1 cellular context compared by ENCODE assay signal in the genomic region with DNA sequence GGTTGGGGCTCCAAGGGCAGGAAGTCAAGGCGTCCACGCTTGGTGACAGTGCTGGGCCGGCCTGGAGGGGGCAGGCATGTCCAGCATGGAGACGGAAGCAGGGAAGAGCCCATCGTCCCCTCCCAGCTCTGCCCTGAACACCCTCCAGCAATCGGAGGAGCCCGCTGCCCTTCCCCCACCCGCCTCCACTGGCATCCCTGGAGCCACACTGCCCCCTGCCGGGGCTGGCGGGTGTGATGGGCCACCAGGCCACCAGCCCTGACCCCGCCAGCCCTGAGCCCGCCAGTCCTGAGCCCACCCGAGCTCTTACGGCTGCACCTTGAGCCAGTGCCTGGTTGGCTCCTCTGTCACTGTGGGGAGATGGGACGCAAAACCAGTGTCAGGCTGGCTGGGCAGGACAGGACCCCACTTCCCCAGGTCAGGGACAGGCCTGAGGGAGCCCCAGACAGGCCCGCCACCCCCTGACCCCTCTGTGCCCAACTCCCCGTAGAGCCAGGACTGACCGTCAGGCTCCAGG.
TF ChIP-seq lines count a peak whose summit lies in the region.

No MANE protein-coding gene starts in this region.

TF ChIP-seq in K562, 482 proteins besides CTCF, POLR2A, EP300 and RAD21 (continued from another document and continues in another):
- TF ChIP-seq, protein P1, sequence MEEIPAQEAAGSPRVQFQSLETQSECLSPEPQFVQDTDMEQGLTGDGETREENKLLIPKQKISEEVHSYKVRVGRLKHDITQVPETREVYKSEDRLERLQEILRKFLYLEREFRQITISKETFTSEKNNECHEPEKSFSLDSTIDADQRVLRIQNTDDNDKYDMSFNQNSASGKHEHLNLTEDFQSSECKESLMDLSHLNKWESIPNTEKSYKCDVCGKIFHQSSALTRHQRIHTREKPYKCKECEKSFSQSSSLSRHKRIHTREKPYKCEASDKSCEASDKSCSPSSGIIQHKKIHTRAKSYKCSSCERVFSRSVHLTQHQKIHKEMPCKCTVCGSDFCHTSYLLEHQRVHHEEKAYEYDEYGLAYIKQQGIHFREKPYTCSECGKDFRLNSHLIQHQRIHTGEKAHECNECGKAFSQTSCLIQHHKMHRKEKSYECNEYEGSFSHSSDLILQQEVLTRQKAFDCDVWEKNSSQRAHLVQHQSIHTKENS (CRISPR knock-in tag; IDR thresholded peaks at IDR 0.05): no peak
- no peak for TF ChIP-seq NCOA1 (IDR thresholded peaks at IDR 0.05; ENCODE audit: low read depth)
- TF ChIP-seq, protein P2, sequence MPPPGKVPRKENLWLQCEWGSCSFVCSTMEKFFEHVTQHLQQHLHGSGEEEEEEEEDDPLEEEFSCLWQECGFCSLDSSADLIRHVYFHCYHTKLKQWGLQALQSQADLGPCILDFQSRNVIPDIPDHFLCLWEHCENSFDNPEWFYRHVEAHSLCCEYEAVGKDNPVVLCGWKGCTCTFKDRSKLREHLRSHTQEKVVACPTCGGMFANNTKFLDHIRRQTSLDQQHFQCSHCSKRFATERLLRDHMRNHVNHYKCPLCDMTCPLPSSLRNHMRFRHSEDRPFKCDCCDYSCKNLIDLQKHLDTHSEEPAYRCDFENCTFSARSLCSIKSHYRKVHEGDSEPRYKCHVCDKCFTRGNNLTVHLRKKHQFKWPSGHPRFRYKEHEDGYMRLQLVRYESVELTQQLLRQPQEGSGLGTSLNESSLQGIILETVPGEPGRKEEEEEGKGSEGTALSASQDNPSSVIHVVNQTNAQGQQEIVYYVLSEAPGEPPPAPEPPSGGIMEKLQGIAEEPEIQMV (tag; conservative IDR thresholded peaks at IDR 0.05; ENCODE audit: low read depth): no peak
- peak; percentile 74 for TF ChIP-seq PRPF4 (IDR thresholded peaks at IDR 0.05; ENCODE audit: insufficient read depth, low read depth, low read length, poor library complexity, severe bottlenecking)
- TF ChIP-seq RBFOX2 (IDR thresholded peaks at IDR 0.05; ENCODE audit: low read depth, low read length): 0 out of 2 replicates have a peak, but pooled peaks have one; percentile 45
- TF ChIP-seq, protein P3, sequence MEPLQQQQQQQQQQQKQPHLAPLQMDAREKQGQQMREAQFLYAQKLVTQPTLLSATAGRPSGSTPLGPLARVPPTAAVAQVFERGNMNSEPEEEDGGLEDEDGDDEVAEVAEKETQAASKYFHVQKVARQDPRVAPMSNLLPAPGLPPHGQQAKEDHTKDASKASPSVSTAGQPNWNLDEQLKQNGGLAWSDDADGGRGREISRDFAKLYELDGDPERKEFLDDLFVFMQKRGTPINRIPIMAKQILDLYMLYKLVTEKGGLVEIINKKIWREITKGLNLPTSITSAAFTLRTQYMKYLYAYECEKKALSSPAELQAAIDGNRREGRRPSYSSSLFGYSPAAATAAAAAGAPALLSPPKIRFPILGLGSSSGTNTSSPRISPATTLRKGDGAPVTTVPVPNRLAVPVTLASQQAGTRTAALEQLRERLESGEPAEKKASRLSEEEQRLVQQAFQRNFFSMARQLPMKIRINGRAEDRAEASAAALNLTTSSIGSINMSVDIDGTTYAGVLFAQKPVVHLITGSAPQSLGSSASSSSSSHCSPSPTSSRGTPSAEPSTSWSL (CRISPR knock-in tag; IDR thresholded peaks at IDR 0.05; ENCODE audit: borderline replicate concordance): no peak
- no peak for TF ChIP-seq ZNF507 (tag; conservative IDR thresholded peaks at IDR 0.05)
- TF ChIP-seq NR2F6 (CRISPR knock-in tag; IDR thresholded peaks at IDR 0.05): no peak
- peak; percentile 37 for TF ChIP-seq CCNT2 (IDR thresholded peaks at IDR 0.05; ENCODE audit: borderline replicate concordance, extremely low read depth, insufficient read length, low read depth, low read length)
- TF ChIP-seq, protein P4, sequence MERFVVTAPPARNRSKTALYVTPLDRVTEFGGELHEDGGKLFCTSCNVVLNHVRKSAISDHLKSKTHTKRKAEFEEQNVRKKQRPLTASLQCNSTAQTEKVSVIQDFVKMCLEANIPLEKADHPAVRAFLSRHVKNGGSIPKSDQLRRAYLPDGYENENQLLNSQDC (CRISPR knock-in tag; IDR thresholded peaks at IDR 0.05): no peak
- TF ChIP-seq SRSF9 (IDR thresholded peaks at IDR 0.05; ENCODE audit: borderline replicate concordance, low read depth, low read length): no peak
- TF ChIP-seq MEF2D (tag; conservative IDR thresholded peaks at IDR 0.05; ENCODE audit: low read depth): no peak
- TF ChIP-seq, protein P5, sequence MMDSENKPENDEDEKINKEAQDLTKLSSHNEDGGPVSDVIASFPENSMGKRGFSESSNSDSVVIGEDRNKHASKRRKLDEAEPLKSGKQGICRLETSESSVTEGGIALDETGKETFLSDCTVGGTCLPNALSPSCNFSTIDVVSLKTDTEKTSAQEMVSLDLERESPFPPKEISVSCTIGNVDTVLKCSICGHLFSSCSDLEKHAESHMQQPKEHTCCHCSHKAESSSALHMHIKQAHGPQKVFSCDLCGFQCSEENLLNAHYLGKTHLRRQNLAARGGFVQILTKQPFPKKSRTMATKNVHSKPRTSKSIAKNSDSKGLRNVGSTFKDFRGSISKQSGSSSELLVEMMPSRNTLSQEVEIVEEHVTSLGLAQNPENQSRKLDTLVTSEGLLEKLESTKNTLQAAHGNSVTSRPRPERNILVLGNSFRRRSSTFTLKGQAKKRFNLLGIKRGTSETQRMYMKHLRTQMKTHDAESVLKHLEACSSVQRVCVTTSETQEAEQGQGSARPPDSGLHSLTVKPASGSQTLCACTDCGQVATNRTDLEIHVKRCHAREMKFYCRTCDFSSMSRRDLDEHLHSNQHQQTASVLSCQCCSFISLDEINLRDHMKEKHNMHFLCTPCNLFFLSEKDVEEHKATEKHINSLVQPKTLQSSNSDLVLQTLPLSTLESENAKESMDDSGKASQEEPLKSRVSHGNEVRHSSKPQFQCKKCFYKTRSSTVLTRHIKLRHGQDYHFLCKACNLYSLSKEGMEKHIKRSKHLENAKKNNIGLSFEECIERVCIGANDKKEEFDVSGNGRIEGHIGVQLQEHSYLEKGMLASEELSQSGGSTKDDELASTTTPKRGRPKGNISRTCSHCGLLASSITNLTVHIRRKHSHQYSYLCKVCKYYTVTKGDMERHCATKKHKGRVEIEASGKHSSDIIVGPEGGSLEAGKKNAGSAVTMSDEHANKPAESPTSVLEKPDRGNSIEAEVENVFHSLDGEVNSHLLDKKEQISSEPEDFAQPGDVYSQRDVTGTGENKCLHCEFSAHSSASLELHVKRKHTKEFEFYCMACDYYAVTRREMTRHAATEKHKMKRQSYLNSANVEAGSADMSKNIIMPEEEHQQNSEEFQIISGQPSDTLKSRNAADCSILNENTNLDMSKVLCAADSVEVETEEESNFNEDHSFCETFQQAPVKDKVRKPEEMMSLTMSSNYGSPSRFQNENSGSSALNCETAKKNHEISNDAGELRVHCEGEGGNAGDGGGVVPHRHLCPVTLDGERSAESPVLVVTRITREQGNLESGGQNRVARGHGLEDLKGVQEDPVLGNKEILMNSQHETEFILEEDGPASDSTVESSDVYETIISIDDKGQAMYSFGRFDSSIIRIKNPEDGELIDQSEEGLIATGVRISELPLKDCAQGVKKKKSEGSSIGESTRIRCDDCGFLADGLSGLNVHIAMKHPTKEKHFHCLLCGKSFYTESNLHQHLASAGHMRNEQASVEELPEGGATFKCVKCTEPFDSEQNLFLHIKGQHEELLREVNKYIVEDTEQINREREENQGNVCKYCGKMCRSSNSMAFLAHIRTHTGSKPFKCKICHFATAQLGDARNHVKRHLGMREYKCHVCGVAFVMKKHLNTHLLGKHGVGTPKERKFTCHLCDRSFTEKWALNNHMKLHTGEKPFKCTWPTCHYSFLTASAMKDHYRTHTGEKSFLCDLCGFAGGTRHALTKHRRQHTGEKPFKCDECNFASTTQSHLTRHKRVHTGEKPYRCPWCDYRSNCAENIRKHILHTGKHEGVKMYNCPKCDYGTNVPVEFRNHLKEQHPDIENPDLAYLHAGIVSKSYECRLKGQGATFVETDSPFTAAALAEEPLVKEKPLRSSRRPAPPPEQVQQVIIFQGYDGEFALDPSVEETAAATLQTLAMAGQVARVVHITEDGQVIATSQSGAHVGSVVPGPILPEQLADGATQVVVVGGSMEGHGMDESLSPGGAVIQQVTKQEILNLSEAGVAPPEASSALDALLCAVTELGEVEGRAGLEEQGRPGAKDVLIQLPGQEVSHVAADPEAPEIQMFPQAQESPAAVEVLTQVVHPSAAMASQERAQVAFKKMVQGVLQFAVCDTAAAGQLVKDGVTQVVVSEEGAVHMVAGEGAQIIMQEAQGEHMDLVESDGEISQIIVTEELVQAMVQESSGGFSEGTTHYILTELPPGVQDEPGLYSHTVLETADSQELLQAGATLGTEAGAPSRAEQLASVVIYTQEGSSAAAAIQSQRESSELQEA (IDR thresholded peaks at IDR 0.05; ENCODE audit: low read depth): no peak
- no peak for TF ChIP-seq ZKSCAN3 (CRISPR knock-in tag; IDR thresholded peaks at IDR 0.05)
- no peak; the same call in 1 of the 2 replicates for TF ChIP-seq ZBTB7A (IDR thresholded peaks at IDR 0.05; ENCODE audit: borderline replicate concordance, control insufficient read depth, low read depth, low read length)
- TF ChIP-seq PHB (CRISPR knock-in tag; IDR thresholded peaks at IDR 0.05): no peak
- TF ChIP-seq DDX20 (tag; IDR thresholded peaks at IDR 0.05; ENCODE audit: low read depth): no peak
- TF ChIP-seq ZC3H4 (CRISPR knock-in tag; IDR thresholded peaks at IDR 0.05; ENCODE audit: borderline replicate concordance): no peak
- TF ChIP-seq, protein P6, sequence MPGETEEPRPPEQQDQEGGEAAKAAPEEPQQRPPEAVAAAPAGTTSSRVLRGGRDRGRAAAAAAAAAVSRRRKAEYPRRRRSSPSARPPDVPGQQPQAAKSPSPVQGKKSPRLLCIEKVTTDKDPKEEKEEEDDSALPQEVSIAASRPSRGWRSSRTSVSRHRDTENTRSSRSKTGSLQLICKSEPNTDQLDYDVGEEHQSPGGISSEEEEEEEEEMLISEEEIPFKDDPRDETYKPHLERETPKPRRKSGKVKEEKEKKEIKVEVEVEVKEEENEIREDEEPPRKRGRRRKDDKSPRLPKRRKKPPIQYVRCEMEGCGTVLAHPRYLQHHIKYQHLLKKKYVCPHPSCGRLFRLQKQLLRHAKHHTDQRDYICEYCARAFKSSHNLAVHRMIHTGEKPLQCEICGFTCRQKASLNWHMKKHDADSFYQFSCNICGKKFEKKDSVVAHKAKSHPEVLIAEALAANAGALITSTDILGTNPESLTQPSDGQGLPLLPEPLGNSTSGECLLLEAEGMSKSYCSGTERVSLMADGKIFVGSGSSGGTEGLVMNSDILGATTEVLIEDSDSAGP (CRISPR knock-in tag; IDR thresholded peaks at IDR 0.05): no peak
- no peak for TF ChIP-seq GTF2A2 (tag; IDR thresholded peaks at IDR 0.05)
- TF ChIP-seq, protein P7, sequence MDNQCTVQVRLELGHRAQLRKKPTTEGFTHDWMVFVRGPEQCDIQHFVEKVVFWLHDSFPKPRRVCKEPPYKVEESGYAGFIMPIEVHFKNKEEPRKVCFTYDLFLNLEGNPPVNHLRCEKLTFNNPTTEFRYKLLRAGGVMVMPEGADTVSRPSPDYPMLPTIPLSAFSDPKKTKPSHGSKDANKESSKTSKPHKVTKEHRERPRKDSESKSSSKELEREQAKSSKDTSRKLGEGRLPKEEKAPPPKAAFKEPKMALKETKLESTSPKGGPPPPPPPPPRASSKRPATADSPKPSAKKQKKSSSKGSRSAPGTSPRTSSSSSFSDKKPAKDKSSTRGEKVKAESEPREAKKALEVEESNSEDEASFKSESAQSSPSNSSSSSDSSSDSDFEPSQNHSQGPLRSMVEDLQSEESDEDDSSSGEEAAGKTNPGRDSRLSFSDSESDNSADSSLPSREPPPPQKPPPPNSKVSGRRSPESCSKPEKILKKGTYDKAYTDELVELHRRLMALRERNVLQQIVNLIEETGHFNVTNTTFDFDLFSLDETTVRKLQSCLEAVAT (IDR thresholded peaks at IDR 0.05): no peak
- TF ChIP-seq HEY1 (CRISPR knock-in tag; IDR thresholded peaks at IDR 0.05; ENCODE audit: borderline replicate concordance): no peak
- TF ChIP-seq, protein P8, sequence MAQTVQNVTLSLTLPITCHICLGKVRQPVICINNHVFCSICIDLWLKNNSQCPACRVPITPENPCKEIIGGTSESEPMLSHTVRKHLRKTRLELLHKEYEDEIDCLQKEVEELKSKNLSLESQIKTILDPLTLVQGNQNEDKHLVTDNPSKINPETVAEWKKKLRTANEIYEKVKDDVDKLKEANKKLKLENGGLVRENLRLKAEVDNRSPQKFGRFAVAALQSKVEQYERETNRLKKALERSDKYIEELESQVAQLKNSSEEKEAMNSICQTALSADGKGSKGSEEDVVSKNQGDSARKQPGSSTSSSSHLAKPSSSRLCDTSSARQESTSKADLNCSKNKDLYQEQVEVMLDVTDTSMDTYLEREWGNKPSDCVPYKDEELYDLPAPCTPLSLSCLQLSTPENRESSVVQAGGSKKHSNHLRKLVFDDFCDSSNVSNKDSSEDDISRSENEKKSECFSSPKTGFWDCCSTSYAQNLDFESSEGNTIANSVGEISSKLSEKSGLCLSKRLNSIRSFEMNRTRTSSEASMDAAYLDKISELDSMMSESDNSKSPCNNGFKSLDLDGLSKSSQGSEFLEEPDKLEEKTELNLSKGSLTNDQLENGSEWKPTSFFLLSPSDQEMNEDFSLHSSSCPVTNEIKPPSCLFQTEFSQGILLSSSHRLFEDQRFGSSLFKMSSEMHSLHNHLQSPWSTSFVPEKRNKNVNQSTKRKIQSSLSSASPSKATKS (CRISPR knock-in tag; IDR thresholded peaks at IDR 0.05): no peak
- TF ChIP-seq SMARCC2 (IDR thresholded peaks at IDR 0.05; ENCODE audit: low read depth): no peak
- TF ChIP-seq, protein P9, sequence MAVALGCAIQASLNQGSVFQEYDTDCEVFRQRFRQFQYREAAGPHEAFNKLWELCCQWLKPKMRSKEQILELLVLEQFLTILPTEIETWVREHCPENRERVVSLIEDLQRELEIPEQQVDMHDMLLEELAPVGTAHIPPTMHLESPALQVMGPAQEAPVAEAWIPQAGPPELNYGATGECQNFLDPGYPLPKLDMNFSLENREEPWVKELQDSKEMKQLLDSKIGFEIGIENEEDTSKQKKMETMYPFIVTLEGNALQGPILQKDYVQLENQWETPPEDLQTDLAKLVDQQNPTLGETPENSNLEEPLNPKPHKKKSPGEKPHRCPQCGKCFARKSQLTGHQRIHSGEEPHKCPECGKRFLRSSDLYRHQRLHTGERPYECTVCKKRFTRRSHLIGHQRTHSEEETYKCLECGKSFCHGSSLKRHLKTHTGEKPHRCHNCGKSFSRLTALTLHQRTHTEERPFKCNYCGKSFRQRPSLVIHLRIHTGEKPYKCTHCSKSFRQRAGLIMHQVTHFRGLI (CRISPR knock-in tag; IDR thresholded peaks at IDR 0.05): no peak
- peak; percentile 43; the same call in 1 of the 2 replicates for TF ChIP-seq SIN3B (IDR thresholded peaks at IDR 0.05; ENCODE audit: low read depth)
- no peak for TF ChIP-seq KDM2B (CRISPR knock-in tag; IDR thresholded peaks at IDR 0.05)
- TF ChIP-seq ZNF79 (CRISPR knock-in tag; IDR thresholded peaks at IDR 0.05; ENCODE audit: low read depth): no peak
- no peak for TF ChIP-seq ZNF76 (CRISPR knock-in tag; IDR thresholded peaks at IDR 0.05; ENCODE audit: borderline replicate concordance)
- peak; percentile 53; the same call in 1 of the 2 replicates for TF ChIP-seq ATF7 (IDR thresholded peaks at IDR 0.05)
- no peak for TF ChIP-seq POLR2AphosphoS5 (IDR thresholded peaks at IDR 0.05; ENCODE audit: control insufficient read depth, insufficient read depth, low read depth, low read length)
- no peak for TF ChIP-seq ZNF316 (IDR thresholded peaks at IDR 0.05)
- TF ChIP-seq, protein P10, sequence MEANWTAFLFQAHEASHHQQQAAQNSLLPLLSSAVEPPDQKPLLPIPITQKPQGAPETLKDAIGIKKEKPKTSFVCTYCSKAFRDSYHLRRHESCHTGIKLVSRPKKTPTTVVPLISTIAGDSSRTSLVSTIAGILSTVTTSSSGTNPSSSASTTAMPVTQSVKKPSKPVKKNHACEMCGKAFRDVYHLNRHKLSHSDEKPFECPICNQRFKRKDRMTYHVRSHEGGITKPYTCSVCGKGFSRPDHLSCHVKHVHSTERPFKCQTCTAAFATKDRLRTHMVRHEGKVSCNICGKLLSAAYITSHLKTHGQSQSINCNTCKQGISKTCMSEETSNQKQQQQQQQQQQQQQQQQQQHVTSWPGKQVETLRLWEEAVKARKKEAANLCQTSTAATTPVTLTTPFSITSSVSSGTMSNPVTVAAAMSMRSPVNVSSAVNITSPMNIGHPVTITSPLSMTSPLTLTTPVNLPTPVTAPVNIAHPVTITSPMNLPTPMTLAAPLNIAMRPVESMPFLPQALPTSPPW (CRISPR knock-in tag; IDR thresholded peaks at IDR 0.05): peak; percentile 89
- no peak for TF ChIP-seq HSF4 (CRISPR knock-in tag; IDR thresholded peaks at IDR 0.05; ENCODE audit: borderline replicate concordance)
